In the genomic region with DNA sequence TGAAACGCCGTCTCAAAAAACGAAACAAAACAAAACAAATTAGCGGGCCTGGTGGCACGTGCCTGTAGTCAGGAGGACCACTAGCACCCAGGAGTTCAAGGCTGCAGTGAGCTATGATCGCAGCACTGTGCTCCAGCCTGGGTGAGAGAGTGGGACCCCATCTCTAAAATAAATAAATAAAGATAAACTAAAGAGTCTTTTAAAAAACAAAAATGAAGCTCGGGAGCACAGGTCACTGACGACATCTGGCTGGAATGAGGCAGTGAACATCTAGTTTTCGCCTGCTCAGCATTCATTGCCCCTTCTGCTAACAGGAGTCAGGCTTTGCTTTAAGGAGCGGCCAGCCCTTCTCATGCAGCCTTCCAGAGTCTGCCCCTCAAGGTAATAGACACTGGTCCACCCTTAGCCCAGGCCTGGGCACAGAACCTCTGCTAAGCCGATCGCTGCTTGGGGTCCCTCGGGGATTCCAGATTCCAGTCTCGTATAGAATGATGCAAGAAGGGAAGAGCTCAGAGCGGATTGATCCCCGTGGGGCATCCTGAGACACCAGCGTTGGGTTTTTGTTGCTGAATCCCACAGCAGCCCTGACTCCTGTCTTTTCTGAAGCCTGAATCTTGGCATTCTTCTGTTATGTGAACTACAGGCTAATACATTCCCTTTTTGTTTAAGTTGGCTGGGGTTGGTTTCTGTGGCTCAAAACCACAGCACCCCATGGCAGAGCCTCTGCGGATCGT, we compare ENCODE assay signal across 15 cellular contexts. TPM values are rescaled to one million over a fixed set of nuclear protein-coding genes. Genes with fewer than 3 reads are reported as not detected.
DNase-seq lines count a peak whose midpoint lies in the region; ATAC-seq, FAIRE-seq and TF ChIP-seq lines count a peak whose summit lies in the region.
"Had no signal": no experiment of that assay in that cellular context is flagged by ENCODE, and none has a peak within 500 bp of the region (broad histone marks: within the 10 kb centered on the region; RNA-seq: fewer than 3 reads in every experiment).

No MANE protein-coding gene starts in this region.

- no peak for TF ChIP-seq RAD21 in K562 (CRISPR knock-in tag; conservative IDR thresholded peaks at IDR 0.05 in 1 of 2, IDR thresholded peaks at IDR 0.05 in 1 of 2)

- no peak for FAIRE-seq in K562 (lab: Jason Lieb, UNC)
- FAIRE-seq: H1 had no signal

- intact Hi-C loops in K562 (cut with micrococcal nuclease) = no loop called here

- H3K27ac ChIP-seq in K562 (ENCODE audit: extremely low read depth, low read depth, low read length) = no peak overlapping the region
- H3K27ac ChIP-seq: spleen, WERI-Rb-1 had no signal

- no peak for TF ChIP-seq POLR2A in K562 (conservative IDR thresholded peaks at IDR 0.05)

- TF ChIP-seq CTCF in K562 (IDR thresholded peaks at IDR 0.05 in 2 of 3, conservative IDR thresholded peaks at IDR 0.05 in 1 of 3; ENCODE audit: insufficient read depth in 2 of 3, low read depth in 1 of 3, low read length in 3 of 3) = no peak

- peak; percentile 29 for DNase-seq in A172 (ENCODE audit: low spot score)
- DNase-seq in HEK293T (ENCODE audit: extremely low spot score) = no peak
- DNase-seq in K562 (ENCODE audit: extremely low read depth in 1 of 4, low spot score in 3 of 4) = no peak
- DNase-seq in myocyte (ENCODE audit: low read depth) = peak; percentile 59
- DNase-seq in NCI-H446 treated with DMSO at 0.1 percent for 48 hours (lab: John Stamatoyannopoulos, UW) = no peak
- DNase-seq in SW 1271 (lab: John Stamatoyannopoulos, UW) = no peak
- no peak for DNase-seq in activated naive CD8-positive, alpha-beta T cell treated with anti-CD3 and anti-CD28 coated beads, Interleukin-2, amount 50 U/mL, for 24 hours
- DNase-seq in middle frontal gyrus (ENCODE audit: extremely low spot score, low spot score) = no peak
- DNase-seq: activated T-cell treated with anti-CD3 and anti-CD28 coated beads, Interleukin-2, amount 50 U/mL, for 72 hours; hippocampal formation; KG1; spleen; WERI-Rb-1 had no signal

- POLR2A ChIA-PET in HEK293T (lab: Yijun Ruan, JAX) = interaction anchor here (0.7 to 2.2 kb wide), 3 partner anchors 8 to 27 kb away, joined by 3 to 5 read pairs (median 3); a partner anchor contains a TSS
- POLR2A ChIA-PET in K562 (lab: Yijun Ruan, JAX) = interaction anchor here (0.6 to 1.0 kb wide), 2 partner anchors 11 to 12 kb away, joined by 3 to 4 read pairs; no protein-coding TSS in a partner anchor

- H4K20me1 ChIP-seq in K562 (replicated peaks; ENCODE audit: control insufficient read depth, insufficient read depth, low read length) = no peaks in the 10 kb centered on the region

- H3K27ac Mint-ChIP-seq in activated naive CD8-positive, alpha-beta T cell treated with anti-CD3 and anti-CD28 coated beads, Interleukin-2, amount 50 U/mL, for 24 hours = no peak overlapping the region
- H3K27ac Mint-ChIP-seq: activated T-cell treated with anti-CD3 and anti-CD28 coated beads, Interleukin-2, amount 50 U/mL, for 72 hours had no signal

- H3K27me3 Mint-ChIP-seq in activated naive CD8-positive, alpha-beta T cell treated with anti-CD3 and anti-CD28 coated beads, Interleukin-2, amount 50 U/mL, for 24 hours = no peaks in the 10 kb centered on the region

- no peaks in the 10 kb centered on the region for H3K36me3 ChIP-seq in K562 (ENCODE audit: control insufficient read depth, insufficient read depth, low read length)
- H3K36me3 ChIP-seq: spleen, WERI-Rb-1 had no signal

- H2AFZ ChIP-seq in K562 (ENCODE audit: low read depth, low read length) = no peak overlapping the region

- no peak overlapping the region for H3K9ac ChIP-seq in K562 (ENCODE audit: insufficient read depth in 1 of 2, low read depth in 2 of 2, low read length in 2 of 2)

- no peaks in the 10 kb centered on the region for H3K36me3 Mint-ChIP-seq in activated naive CD8-positive, alpha-beta T cell treated with anti-CD3 and anti-CD28 coated beads, Interleukin-2, amount 50 U/mL, for 24 hours (ENCODE audit: low read depth)

- no peak overlapping the region for H3K4me3 Mint-ChIP-seq in activated naive CD8-positive, alpha-beta T cell treated with anti-CD3 and anti-CD28 coated beads, Interleukin-2, amount 50 U/mL, for 24 hours
- H3K4me3 Mint-ChIP-seq: activated T-cell treated with anti-CD3 and anti-CD28 coated beads, Interleukin-2, amount 50 U/mL, for 72 hours had no signal

- H3K4me3 ChIP-seq in K562 = no peak overlapping the region
- H3K4me3 ChIP-seq: spleen had no signal

- no peaks in the 10 kb centered on the region for H3K9me3 ChIP-seq in K562 (replicated peaks; ENCODE audit: control insufficient read depth, insufficient read depth, low read depth, low read length)

- H3K4me1 ChIP-seq in K562 (replicated peaks in 1 of 2; ENCODE audit: control insufficient read depth in 2 of 2, insufficient read depth in 2 of 2, low read length in 2 of 2) = no peaks in the 10 kb centered on the region

- BruUV-seq in K562 (replicated peaks; lab: Mats Ljungman, UMichigan) = no TSS peak

- H3K9me3 Mint-ChIP-seq in activated naive CD8-positive, alpha-beta T cell treated with anti-CD3 and anti-CD28 coated beads, Interleukin-2, amount 50 U/mL, for 24 hours = no peaks in the 10 kb centered on the region
- H3K9me3 Mint-ChIP-seq: activated T-cell treated with anti-CD3 and anti-CD28 coated beads, Interleukin-2, amount 50 U/mL, for 72 hours had no signal

- no peak for TF ChIP-seq EP300 in K562 (IDR thresholded peaks at IDR 0.05; ENCODE audit: low read length)

- H3K4me2 ChIP-seq in K562 (ENCODE audit: insufficient read depth, low read length) = no peak overlapping the region

- H3K27me3 ChIP-seq in K562 (ENCODE audit: control insufficient read depth in 2 of 2, insufficient read depth in 2 of 2, low read length in 2 of 2) = peaks cover 2 to 5% of the 10 kb centered on the region in 2 experiments; a peak in 2 of 5 replicates
- H3K27me3 ChIP-seq: spleen had no signal

- in situ Hi-C loops in K562 (cut with MboI) = no loop called here

- no peaks in the 10 kb centered on the region for H3K79me2 ChIP-seq in K562 (ENCODE audit: control insufficient read depth, insufficient read depth, low read length)

- no peaks in the 10 kb centered on the region for H3K9me1 ChIP-seq in K562 (ENCODE audit: control insufficient read depth, insufficient read depth, low read length)

- ATAC-seq in K562 = no peak
- ATAC-seq in activated naive CD8-positive, alpha-beta T cell treated with anti-CD3 and anti-CD28 coated beads, Interleukin-2, amount 50 U/mL, for 24 hours = no peak
- ATAC-seq: activated T-cell treated with anti-CD3 and anti-CD28 coated beads, Interleukin-2, amount 50 U/mL, for 72 hours; Panc1 had no signal

- CTCF ChIA-PET in HEK293T (lab: Yijun Ruan, JAX) = no interaction called here
- CTCF ChIA-PET in K562 (lab: Yijun Ruan, JAX; ENCODE audit: low intra/inter-chr PET ratio) = no interaction called here

- H3K4me1 Mint-ChIP-seq in activated naive CD8-positive, alpha-beta T cell treated with anti-CD3 and anti-CD28 coated beads, Interleukin-2, amount 50 U/mL, for 24 hours = peaks cover 5% of the 10 kb centered on the region

- WGBS in K562 (ENCODE audit: insufficient coverage, low coverage, missing lambda C conversion rate) = 38% methylated on average over 19 of the region's 19 CpGs

TF ChIP-seq in HEK293T, 16 proteins besides CTCF, POLR2A, EP300 and RAD21 (continues in another document):
- TF ChIP-seq, protein P1, sequence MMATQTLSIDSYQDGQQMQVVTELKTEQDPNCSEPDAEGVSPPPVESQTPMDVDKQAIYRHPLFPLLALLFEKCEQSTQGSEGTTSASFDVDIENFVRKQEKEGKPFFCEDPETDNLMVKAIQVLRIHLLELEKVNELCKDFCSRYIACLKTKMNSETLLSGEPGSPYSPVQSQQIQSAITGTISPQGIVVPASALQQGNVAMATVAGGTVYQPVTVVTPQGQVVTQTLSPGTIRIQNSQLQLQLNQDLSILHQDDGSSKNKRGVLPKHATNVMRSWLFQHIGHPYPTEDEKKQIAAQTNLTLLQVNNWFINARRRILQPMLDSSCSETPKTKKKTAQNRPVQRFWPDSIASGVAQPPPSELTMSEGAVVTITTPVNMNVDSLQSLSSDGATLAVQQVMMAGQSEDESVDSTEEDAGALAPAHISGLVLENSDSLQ (IDR thresholded peaks at IDR 0.05) = no peak
- TF ChIP-seq ZNF384 (IDR thresholded peaks at IDR 0.05) = no peak
- peak; percentile 54; the same call in 1 of the 2 replicates for TF ChIP-seq L3MBTL2 (conservative IDR thresholded peaks at IDR 0.05)
- no peak for TF ChIP-seq FOXA1 (IDR thresholded peaks at IDR 0.05)

TF ChIP-seq in K562, 482 proteins besides CTCF, POLR2A, EP300 and RAD21:
- TF ChIP-seq MAFF (IDR thresholded peaks at IDR 0.05; ENCODE audit: low read length) (peak; percentile 42), MAFG (tag; conservative IDR thresholded peaks at IDR 0.05) (0 out of 2 replicates have a peak, but pooled peaks have one; percentile 48), C11orf30 (IDR thresholded peaks at IDR 0.05; ENCODE audit: low read depth) (peak; percentile 76), MAFK (IDR thresholded peaks at IDR 0.05; ENCODE audit: low read length) (peak; percentile 53; the same call in 1 of the 2 replicates), NRF1 (conservative IDR thresholded peaks at IDR 0.05 in 1 of 2, IDR thresholded peaks at IDR 0.05 in 1 of 2) (no peak), ZNF316 (IDR thresholded peaks at IDR 0.05) (peak; percentile 79)

RNA-seq across cellular contexts. Expression of a gene that starts 14.2 kb away (rescaled TPM):
- 8.3 and 16.6 TPM in 2 replicates for total RNA-seq in A172 (2014; rRNA removed; shearing (Covaris generic))
- total RNA-seq in K562 (2011; cell fraction: chromatin; rRNA removed; ENCODE audit: low replicate concordance) = 35.6 and 74.5 TPM in 2 replicates
- 43.2 and 43.6 TPM in 2 replicates for total RNA-seq in K562 (2011; cell fraction: nucleolus; rRNA removed)
- 40.0 and 43.0 TPM in 2 replicates for total RNA-seq in K562 (2011; cell fraction: nucleoplasm; rRNA removed)
- total RNA-seq in K562 (2014; rRNA removed) = 17.0 and 19.5 TPM in 2 replicates
- 8.1 and 9.1 TPM in 2 replicates for total RNA-seq in K562 (2014; rRNA removed; fragmentation: Illumina TruSeq; extraction: Trizol)
- 8.5 and 9.1 TPM in 2 replicates for total RNA-seq in K562 (2015; rRNA removed; fragmentation: Illumina TruSeq; extraction: Trizol)
- 42.2 and 45.5 TPM in 2 replicates for total RNA-seq in K562 (2021)
- polyA plus RNA-seq in K562 (2011; rRNA removed) = 2.9 and 4.2 TPM in 2 replicates
- polyA plus RNA-seq in K562 (2011; cell fraction: cytosol; rRNA removed) = 3.6 and 6.2 TPM in 2 replicates
- 7.9 and 12.0 TPM in 2 replicates for polyA plus RNA-seq in K562 (2011; cell fraction: nucleus; rRNA removed)
- 6.4 and 7.3 TPM in 2 replicates for polyA plus RNA-seq in K562 (2012)
- polyA plus RNA-seq in K562 (2014; fragmentation: Illumina TruSeq; extraction: Trizol) = 5.0 and 6.8 TPM in 2 replicates
- under 1 TPM; 0.32 to 0.34 TPM for polyA plus RNA-seq in K562 (2014; fragmentation: Nextera tagmentation; extraction: Ambion mirVana)
- 11.8 TPM in 2 replicates for polyA plus RNA-seq in K562 (2014; rRNA removed)
- polyA minus RNA-seq in K562 (2011; rRNA and poly(A)+ RNA removed) = 6.7 and 8.7 TPM in 2 replicates
- polyA minus RNA-seq in K562 (2011; cell fraction: cytosol; rRNA and poly(A)+ RNA removed) = 21.3 and 27.0 TPM in 2 replicates
- polyA minus RNA-seq in K562 (2011; cell fraction: nucleus; rRNA and poly(A)+ RNA removed) = 9.7 and 11.6 TPM in 2 replicates
- 20.2 and 25.2 TPM in 2 replicates for total RNA-seq in myocyte
- 12.2 TPM for polyA plus RNA-seq in myocyte (2012)

Comparison
In these comparisons a context has a peak if more than half of its experiments do, and no peak if none do; other contexts are left out.
1. DNase-seq: peak in A172 (single experiment) and myocyte (single experiment); none in HEK293T (single experiment), K562 (0 of 4), NCI-H446 treated with DMSO at 0.1 percent for 48 hours (single experiment), SW 1271 (0 of 2), activated naive CD8-positive, alpha-beta T cell treated with anti-CD3 and anti-CD28 coated beads, Interleukin-2, amount 50 U/mL, for 24 hours (single experiment) and middle frontal gyrus (single experiment).